In the genomic region with DNA sequence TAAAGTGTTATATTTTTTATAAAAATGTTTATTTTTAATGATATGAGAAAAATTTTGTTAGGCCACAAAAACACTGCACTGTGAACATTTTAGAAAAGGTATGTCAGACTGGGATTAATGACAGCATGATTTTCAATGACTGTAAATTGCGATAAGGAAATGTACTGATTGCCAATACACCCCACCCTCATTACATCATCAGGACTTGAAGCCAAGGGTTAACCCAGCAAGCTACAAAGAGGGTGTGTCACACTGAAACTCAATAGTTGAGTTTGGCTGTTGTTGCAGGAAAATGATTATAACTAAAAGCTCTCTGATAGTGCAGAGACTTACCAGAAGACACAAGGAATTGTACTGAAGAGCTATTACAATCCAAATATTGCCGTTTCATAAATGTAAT, we compare ENCODE assay signal across 19 cellular contexts.
DNase-seq lines count a peak whose midpoint lies in the region; ATAC-seq and TF ChIP-seq lines count a peak whose summit lies in the region.
"Had no signal": no experiment of that assay in that cellular context is flagged by ENCODE, and none has a peak within 500 bp of the region (broad histone marks: within the 10 kb centered on the region; RNA-seq: fewer than 3 reads in every experiment).

No MANE protein-coding gene starts in this region.

- H3K9me3 ChIP-seq in left ventricle myocardium inferior (replicated peaks), result no peaks in the 10 kb centered on the region
- H3K9me3 ChIP-seq in colonic mucosa, result no peaks in the 10 kb centered on the region
- no peaks in the 10 kb centered on the region for H3K9me3 ChIP-seq in hepatocyte (ENCODE audit: low read depth)
- no peaks in the 10 kb centered on the region for H3K9me3 ChIP-seq in transverse colon
- H3K9me3 ChIP-seq: vagina had no signal

- no peaks in the 10 kb centered on the region for H3K9me2 ChIP-seq in hepatocyte (replicated peaks; ENCODE audit: insufficient read depth)

- no peak overlapping the region for H3K4me2 ChIP-seq in hepatocyte

- no peak for ATAC-seq in Right ventricle myocardium inferior
- no peak for ATAC-seq in GM21390 (IDR thresholded peaks at IDR 0.05; ENCODE audit: unreplicated experiment)
- ATAC-seq: stimulated activated naive CD8-positive, alpha-beta T cell treated with anti-CD3 and anti-CD28 coated beads, Interleukin-15, amount 100 ng/mL, for 72 hours had no signal

- POLR2A ChIA-PET in activated CD4-positive, alpha-beta T cell treated with anti-CD3 and anti-CD28 coated beads, Interleukin-2, amount 10 ng/mL, durations not matched to agents 7 days and 5 days (lab: Charles Lee), result no interaction called here

- DNase-seq in left ventricle myocardium inferior (no peak), Right ventricle myocardium inferior (ENCODE audit: missing footprints) (no peak), colonic mucosa (peak; percentile 59), hepatocyte (ENCODE audit: low spot score) (no peak), transverse colon (peak; percentile 30), RKO (ENCODE audit: low spot score) (no peak)
- DNase-seq in activated CD4-positive, alpha-beta T cell treated with anti-CD3 and anti-CD28 coated beads, Interleukin-2, amount 10 ng/mL, durations not matched to agents 7 days and 5 days, result no peak
- DNase-seq: activated gamma-delta T cell treated with Interleukin-2 at 50 U/mL for 16 hours; aorta; CD4-positive, alpha-beta T cell; DND-41; foreskin melanocyte; NCI-H2081 treated with DMSO at 0.1 percent for 48 hours; stimulated activated CD4-positive, alpha-beta T cell treated with anti-CD3 and anti-CD28 coated beads, Interleukin-15, amount 100 ng/mL, for 24 hours; stimulated activated naive CD8-positive, alpha-beta T cell treated with anti-CD3 and anti-CD28 coated beads, Interleukin-15, amount 100 ng/mL, for 72 hours had no signal

- in situ Hi-C loops in transverse colon (cut with MboI; ENCODE audit: low pct_ligation_motif_present in 1 of 4, low pct_unique_long_range_greater_than_20kb in 1 of 4, low sequenced_read_pairs in 3 of 4), result no loop called here

- TF ChIP-seq CTCF in left ventricle myocardium inferior (IDR thresholded peaks at IDR 0.05; ENCODE audit: borderline replicate concordance), result no peak
- TF ChIP-seq CTCF in colonic mucosa (IDR thresholded peaks at IDR 0.05), result no peak
- TF ChIP-seq CTCF in hepatocyte (IDR thresholded peaks at IDR 0.05; ENCODE audit: poor library complexity), result no peak
- no peak for TF ChIP-seq CTCF in transverse colon (IDR thresholded peaks at IDR 0.05)

- H3K27ac Mint-ChIP-seq in activated CD4-positive, alpha-beta T cell treated with anti-CD3 and anti-CD28 coated beads, Interleukin-2, amount 10 ng/mL, durations not matched to agents 7 days and 5 days, result no peak overlapping the region
- H3K27ac Mint-ChIP-seq: CD4-positive, alpha-beta T cell; nephron; stimulated activated naive CD8-positive, alpha-beta T cell treated with anti-CD3 and anti-CD28 coated beads, Interleukin-15, amount 100 ng/mL, for 72 hours had no signal

- H3K4me1 ChIP-seq in left ventricle myocardium inferior (peaks cover 12% of the 10 kb centered on the region), colonic mucosa (no peaks in the 10 kb centered on the region), hepatocyte (ENCODE audit: insufficient read depth) (peaks cover 14% of the 10 kb centered on the region), transverse colon (peaks cover 4 to 67% (median 29%) of the 10 kb centered on the region in 4 donors)

- no peaks in the 10 kb centered on the region for H3K9me3 Mint-ChIP-seq in activated CD4-positive, alpha-beta T cell treated with anti-CD3 and anti-CD28 coated beads, Interleukin-2, amount 10 ng/mL, durations not matched to agents 7 days and 5 days
- H3K9me3 Mint-ChIP-seq: CD4-positive, alpha-beta T cell; nephron; stimulated activated naive CD8-positive, alpha-beta T cell treated with anti-CD3 and anti-CD28 coated beads, Interleukin-15, amount 100 ng/mL, for 72 hours had no signal

- H3K4me1 Mint-ChIP-seq in activated CD4-positive, alpha-beta T cell treated with anti-CD3 and anti-CD28 coated beads, Interleukin-2, amount 10 ng/mL, durations not matched to agents 7 days and 5 days, result peaks cover under 1% of the 10 kb centered on the region

- no peaks in the 10 kb centered on the region for H3K36me3 Mint-ChIP-seq in activated CD4-positive, alpha-beta T cell treated with anti-CD3 and anti-CD28 coated beads, Interleukin-2, amount 10 ng/mL, durations not matched to agents 7 days and 5 days (ENCODE audit: low read depth)

- no peak overlapping the region for H3K4me3 Mint-ChIP-seq in activated CD4-positive, alpha-beta T cell treated with anti-CD3 and anti-CD28 coated beads, Interleukin-2, amount 10 ng/mL, durations not matched to agents 7 days and 5 days
- H3K4me3 Mint-ChIP-seq: CD4-positive, alpha-beta T cell; nephron; stimulated activated naive CD8-positive, alpha-beta T cell treated with anti-CD3 and anti-CD28 coated beads, Interleukin-15, amount 100 ng/mL, for 72 hours had no signal

- peak overlapping the region; percentile 31 for H3K27ac ChIP-seq in left ventricle myocardium inferior (replicated peaks)
- H3K27ac ChIP-seq in colonic mucosa, result peak overlapping the region; percentile 71
- peak overlapping the region; percentile 62 for H3K27ac ChIP-seq in hepatocyte
- H3K27ac ChIP-seq in transverse colon, result peak overlapping the region; percentile 44 to 73 (median 57)
- H3K27ac ChIP-seq: vagina had no signal

- H3K27me3 ChIP-seq in left ventricle myocardium inferior (ENCODE audit: low read depth) (no peaks in the 10 kb centered on the region), colonic mucosa (no peaks in the 10 kb centered on the region), hepatocyte (no peaks in the 10 kb centered on the region), transverse colon (no peaks in the 10 kb centered on the region)
- H3K27me3 ChIP-seq: vagina had no signal

- no peak for TF ChIP-seq POLR2A in transverse colon (IDR thresholded peaks at IDR 0.05)

- no peak overlapping the region for H3K9ac ChIP-seq in colonic mucosa (ENCODE audit: low read depth in 2 of 2, low read length in 2 of 2)

- H2AFZ ChIP-seq in hepatocyte, result no peak overlapping the region

- no peak for TF ChIP-seq EP300 in transverse colon (IDR thresholded peaks at IDR 0.05; ENCODE audit: low read depth)

- H3K36me3 ChIP-seq in left ventricle myocardium inferior (peaks cover 5% of the 10 kb centered on the region), colonic mucosa (no peaks in the 10 kb centered on the region), hepatocyte (replicated peaks; ENCODE audit: insufficient read depth, low read depth) (no peaks in the 10 kb centered on the region), transverse colon (no peaks in the 10 kb centered on the region)
- H3K36me3 ChIP-seq: vagina had no signal

- 85% methylated on average over 2 of the region's 2 CpGs for WGBS in hepatocyte (ENCODE audit: low lambda C conversion rate, missing lambda C conversion rate)
- WGBS in transverse colon (ENCODE audit: low coverage in 1 of 2), 2 donors, result 39 to 48% methylated on average over 2 of the region's 2 CpGs

- no peaks in the 10 kb centered on the region for H3K79me2 ChIP-seq in hepatocyte

- no peaks in the 10 kb centered on the region for H4K20me1 ChIP-seq in hepatocyte (ENCODE audit: insufficient read depth, poor library complexity, severe bottlenecking)

- peaks cover 6% of the 10 kb centered on the region for H3K27me3 Mint-ChIP-seq in activated CD4-positive, alpha-beta T cell treated with anti-CD3 and anti-CD28 coated beads, Interleukin-2, amount 10 ng/mL, durations not matched to agents 7 days and 5 days

- no peak overlapping the region for H3K4me3 ChIP-seq in left ventricle myocardium inferior
- H3K4me3 ChIP-seq in colonic mucosa, result no peak overlapping the region
- no peak overlapping the region for H3K4me3 ChIP-seq in hepatocyte
- H3K4me3 ChIP-seq in transverse colon, result no peak overlapping the region
- H3K4me3 ChIP-seq: lung, vagina had no signal

- intact Hi-C loops in left ventricle myocardium inferior (cut with micrococcal nuclease), result no loop called here
- intact Hi-C loops in Right ventricle myocardium inferior (cut with DNase I), result no loop called here
- intact Hi-C loops in colonic mucosa (cut with DNase I), result no loop called here
- intact Hi-C loops in transverse colon (cut with DNase I; ENCODE audit: low total_unique reads), result no loop called here

- CTCF ChIA-PET in activated CD4-positive, alpha-beta T cell treated with anti-CD3 and anti-CD28 coated beads, Interleukin-2, amount 10 ng/mL, durations not matched to agents 7 days and 5 days (lab: Charles Lee), result no interaction called here

Comparison
In these comparisons a context has a peak if more than half of its experiments do, and no peak if none do; other contexts are left out.
1. DNase-seq: peak in colonic mucosa (single experiment) and transverse colon (single experiment); none in left ventricle myocardium inferior (single experiment), Right ventricle myocardium inferior (single experiment), hepatocyte (single experiment), activated CD4-positive, alpha-beta T cell treated with anti-CD3 and anti-CD28 coated beads, Interleukin-2, amount 10 ng/mL, durations not matched to agents 7 days and 5 days (single experiment) and RKO (single experiment).
2. Peak in every context shown above with its lines, with median percentiles within 50 percentile points of each other: H3K27ac ChIP-seq.